In the genomic region with DNA sequence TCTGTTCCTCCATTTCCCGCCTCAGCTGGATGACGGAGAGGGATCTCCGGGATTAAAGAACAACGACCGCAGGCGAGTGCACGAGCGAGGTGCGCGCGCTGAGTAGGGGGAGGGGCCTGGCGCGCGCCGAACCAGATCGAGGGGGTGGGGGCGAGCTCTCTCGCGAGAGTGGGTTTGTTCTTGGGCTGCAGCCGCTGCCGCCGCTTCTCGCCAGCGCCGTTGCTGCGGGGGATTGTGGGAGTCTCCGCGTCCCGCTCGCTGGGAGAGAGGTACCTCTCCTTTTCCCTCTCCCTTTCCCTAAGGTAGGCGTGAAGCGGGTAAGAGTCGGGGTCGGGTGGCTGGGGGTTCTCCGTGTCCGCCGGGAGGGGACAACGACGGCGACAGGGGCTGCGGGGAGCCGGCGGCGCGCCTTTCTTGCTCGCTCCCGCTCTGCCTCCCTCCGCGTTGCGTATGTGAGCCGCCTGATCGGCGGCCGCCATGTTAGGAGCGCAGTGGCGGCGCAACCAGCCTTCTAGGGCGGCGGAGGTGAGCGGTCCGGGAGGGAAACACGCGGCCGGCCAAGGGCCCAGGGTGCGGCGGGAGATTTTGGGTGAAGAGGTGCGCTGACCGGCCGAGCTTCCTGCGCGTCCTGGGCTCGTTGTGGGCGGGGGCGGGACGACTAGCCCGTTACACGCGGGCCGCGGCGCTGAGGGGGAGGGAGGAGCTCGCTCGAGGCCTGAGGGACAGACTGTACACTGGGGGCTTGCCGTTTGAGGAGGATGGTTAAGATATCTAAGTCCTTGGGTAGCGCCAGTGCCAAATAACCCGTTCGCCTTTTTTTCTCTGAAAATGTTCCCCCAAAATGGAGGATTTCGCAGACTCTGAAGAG, we compare ENCODE assay signal across 8 cellular contexts. TPM values are rescaled to one million over a fixed set of nuclear protein-coding genes. Genes with fewer than 3 reads are reported as not detected.
DNase-seq lines count a peak whose midpoint lies in the region; ATAC-seq and TF ChIP-seq lines count a peak whose summit lies in the region.

A gene with protein sequence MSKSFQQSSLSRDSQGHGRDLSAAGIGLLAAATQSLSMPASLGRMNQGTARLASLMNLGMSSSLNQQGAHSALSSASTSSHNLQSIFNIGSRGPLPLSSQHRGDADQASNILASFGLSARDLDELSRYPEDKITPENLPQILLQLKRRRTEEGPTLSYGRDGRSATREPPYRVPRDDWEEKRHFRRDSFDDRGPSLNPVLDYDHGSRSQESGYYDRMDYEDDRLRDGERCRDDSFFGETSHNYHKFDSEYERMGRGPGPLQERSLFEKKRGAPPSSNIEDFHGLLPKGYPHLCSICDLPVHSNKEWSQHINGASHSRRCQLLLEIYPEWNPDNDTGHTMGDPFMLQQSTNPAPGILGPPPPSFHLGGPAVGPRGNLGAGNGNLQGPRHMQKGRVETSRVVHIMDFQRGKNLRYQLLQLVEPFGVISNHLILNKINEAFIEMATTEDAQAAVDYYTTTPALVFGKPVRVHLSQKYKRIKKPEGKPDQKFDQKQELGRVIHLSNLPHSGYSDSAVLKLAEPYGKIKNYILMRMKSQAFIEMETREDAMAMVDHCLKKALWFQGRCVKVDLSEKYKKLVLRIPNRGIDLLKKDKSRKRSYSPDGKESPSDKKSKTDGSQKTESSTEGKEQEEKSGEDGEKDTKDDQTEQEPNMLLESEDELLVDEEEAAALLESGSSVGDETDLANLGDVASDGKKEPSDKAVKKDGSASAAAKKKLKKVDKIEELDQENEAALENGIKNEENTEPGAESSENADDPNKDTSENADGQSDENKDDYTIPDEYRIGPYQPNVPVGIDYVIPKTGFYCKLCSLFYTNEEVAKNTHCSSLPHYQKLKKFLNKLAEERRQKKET (plus strand): TSS at position 237 of the 868 bp plus-strand sequence. CDS start 13,676 bp downstream, outside the sequence.

- H3K36me3 ChIP-seq in CD8-positive, alpha-beta memory T cell (ENCODE audit: insufficient read depth, low read length): no peaks in the 10 kb centered on the region

- H3K36me3 Mint-ChIP-seq in CD8-positive, alpha-beta memory T cell: peaks cover 0 to 25% (median 0%) of the 10 kb centered on the region in 3 donors
- H3K36me3 Mint-ChIP-seq in effector memory CD8-positive, alpha-beta T cell (ENCODE audit: insufficient read depth): peaks cover 55% of the 10 kb centered on the region
- peaks cover 2% of the 10 kb centered on the region for H3K36me3 Mint-ChIP-seq in memory B cell

- peak within 1 kb of the TSS; percentile 97 for H3K27ac ChIP-seq in CD8-positive, alpha-beta memory T cell (ENCODE audit: low read depth, low read length)

- peaks cover 0 to 5% of the 10 kb centered on the region in 2 donors for H3K27me3 Mint-ChIP-seq in CD8-positive, alpha-beta memory T cell
- no peaks in the 10 kb centered on the region for H3K27me3 Mint-ChIP-seq in effector memory CD8-positive, alpha-beta T cell
- no peaks in the 10 kb centered on the region for H3K27me3 Mint-ChIP-seq in memory B cell

- H3K27ac Mint-ChIP-seq in CD8-positive, alpha-beta memory T cell: peak within 1 kb of the TSS; percentile 68 to 99 (median 98)
- peak within 1 kb of the TSS; percentile 98 to 99 for H3K27ac Mint-ChIP-seq in effector memory CD8-positive, alpha-beta T cell
- peak within 1 kb of the TSS; percentile 98 for H3K27ac Mint-ChIP-seq in memory B cell

- H3K27me3 ChIP-seq in CD8-positive, alpha-beta memory T cell (ENCODE audit: insufficient read depth, low read length, poor library complexity, severe bottlenecking): no peaks in the 10 kb centered on the region

- H3K4me3 Mint-ChIP-seq in CD8-positive, alpha-beta memory T cell: peak within 1 kb of the TSS; percentile 93 to 99 (median 98)
- H3K4me3 Mint-ChIP-seq in effector memory CD8-positive, alpha-beta T cell: peak within 1 kb of the TSS; percentile 96 to 97
- H3K4me3 Mint-ChIP-seq in memory B cell: peak within 1 kb of the TSS; percentile 96

- CTCF ChIA-PET in CD8-positive, alpha-beta memory T cell (lab: Charles Lee): interaction anchor here (0.6 to 1.7 kb wide), 14 partner anchors 8 to 718 kb away, joined by 3 to 7 read pairs (median 3); a partner anchor contains a TSS

- H3K4me1 ChIP-seq in CD8-positive, alpha-beta memory T cell (ENCODE audit: insufficient read depth, low read length): peaks cover 38% of the 10 kb centered on the region

- no peak for TF ChIP-seq CTCF in GM20000 (IDR thresholded peaks at IDR 0.05; ENCODE audit: extremely low read depth, missing control alignments)

- ATAC-seq in effector memory CD8-positive, alpha-beta T cell (replicated peaks): peak; percentile 88
- ATAC-seq in memory B cell (ENCODE audit: low read depth): peak; percentile 86

- POLR2A ChIA-PET in CD8-positive, alpha-beta memory T cell (lab: Charles Lee): interaction anchor here (0.6 to 3.7 kb wide), 32 partner anchors 9 to 1115 kb away, joined by 3 to 68 read pairs (median 4); a partner anchor contains a TSS

- H3K9me3 Mint-ChIP-seq in CD8-positive, alpha-beta memory T cell: no peaks in the 10 kb centered on the region
- H3K9me3 Mint-ChIP-seq in effector memory CD8-positive, alpha-beta T cell: no peaks in the 10 kb centered on the region
- no peaks in the 10 kb centered on the region for H3K9me3 Mint-ChIP-seq in memory B cell

- DNase-seq in CD8-positive, alpha-beta memory T cell: peak; percentile 90 to 95 (median 91)
- DNase-seq in GM20000 (ENCODE audit: low spot score): peak; percentile 91
- DNase-seq in HT1080 (ENCODE audit: low read depth): peak; percentile 94
- peak; percentile 88 for DNase-seq in NOMO-1 treated with DMSO at 0.1 percent for 48 hours (lab: John Stamatoyannopoulos, UW; ENCODE audit: unreplicated experiment)
- peak; percentile 85 to 87 for DNase-seq in activated CD8-positive, alpha-beta memory T cell treated with anti-CD3 and anti-CD28 coated beads for 4 hours (ENCODE audit: low read depth in 2 of 2)
- DNase-seq in effector memory CD8-positive, alpha-beta T cell: peak; percentile 86 to 90 (median 90)
- DNase-seq in memory B cell (ENCODE audit: low spot score in 2 of 2): peak; percentile 91
- DNase-seq in stimulated activated CD8-positive, alpha-beta memory T cell treated with anti-CD3 and anti-CD28 coated beads, Interleukin-12 subunit alpha, Interleukin-12 subunit beta, amount 100 ng/mL, for 24 hours (ENCODE audit: extremely low read depth): peak; percentile 88

- H3K4me1 Mint-ChIP-seq in CD8-positive, alpha-beta memory T cell: peaks cover 39 to 50% (median 49%) of the 10 kb centered on the region in 3 donors
- peaks cover 28 to 34% of the 10 kb centered on the region in 2 donors for H3K4me1 Mint-ChIP-seq in effector memory CD8-positive, alpha-beta T cell (ENCODE audit: low read depth in 2 of 2)
- H3K4me1 Mint-ChIP-seq in memory B cell: peaks cover 29% of the 10 kb centered on the region

- peak within 1 kb of the TSS; percentile 78 for H3K4me3 ChIP-seq in CD8-positive, alpha-beta memory T cell (ENCODE audit: low read length)

- H3K9me3 ChIP-seq in CD8-positive, alpha-beta memory T cell (ENCODE audit: low read length): no peaks in the 10 kb centered on the region

RNA-seq across cellular contexts. Expression of the gene that starts here (rescaled TPM):
- total RNA-seq in CD8-positive, alpha-beta memory T cell: 100 to 1,000 TPM; 184 to 199 TPM
- 364 TPM for polyA plus RNA-seq in CD8-positive, alpha-beta memory T cell
- 124 and 175 TPM in 2 replicates for total RNA-seq in HT1080 (2014; rRNA removed; shearing (Covaris generic))
- 140 and 186 TPM in 2 replicates for polyA plus RNA-seq in HT1080 (2015; cell fraction: cytosol; rRNA removed)
- polyA plus RNA-seq in HT1080 (2015; cell fraction: nucleus; rRNA removed): 487 and 549 TPM in 2 replicates

Comparison
In these comparisons a context has a peak if more than half of its experiments do, and no peak if none do; other contexts are left out.
1. Peak in every context shown above with its lines: DNase-seq, ATAC-seq, H3K4me3 ChIP-seq and H3K27ac ChIP-seq.